Comparison of ENCODE assay signal across 22 cellular contexts in genomic region chr11:96275807-96276594, GRCh38.
A peak's percentile ranks its signal among the peaks of the same experiment; 100 is the strongest.
DNase-seq lines count a peak whose midpoint lies in the region; ATAC-seq, FAIRE-seq and TF ChIP-seq lines count a peak whose summit lies in the region.
"Had no signal": no experiment of that assay in that cellular context is flagged by ENCODE, and none has a peak within 500 bp of the region (broad histone marks: within the 10 kb centered on the region; RNA-seq: fewer than 3 reads in every experiment).

No MANE protein-coding gene starts in this region.

- ATAC-seq in K562 (peak; percentile 26; the same call in 2 of the 3 replicates), memory B cell (ENCODE audit: low read depth) (no peak), GM21515 (IDR thresholded peaks at IDR 0.05; ENCODE audit: unreplicated experiment) (no peak)
- ATAC-seq: gastroesophageal sphincter had no signal

- intact Hi-C loops in K562 (cut with micrococcal nuclease), result loop anchor here (5.0 kb wide), 1 partner anchor 66 kb away; the partner anchor contains the start of gene MAML2

- H3K4me2 ChIP-seq in K562 (ENCODE audit: insufficient read depth, low read length), result peak overlapping the region; percentile 1; the same call in 1 of the 2 replicates

- TF ChIP-seq RAD21 in K562 (CRISPR knock-in tag; conservative IDR thresholded peaks at IDR 0.05 in 1 of 2, IDR thresholded peaks at IDR 0.05 in 1 of 2), result no peak

- H3K4me1 ChIP-seq in K562 (replicated peaks in 1 of 2; ENCODE audit: control insufficient read depth in 2 of 2, insufficient read depth in 2 of 2, low read length in 2 of 2), result peaks cover 4 to 41% of the 10 kb centered on the region in 2 experiments
- peaks cover 11% of the 10 kb centered on the region; the same call in 1 of the 2 replicates for H3K4me1 ChIP-seq in BE2C

- FAIRE-seq in K562 (lab: Jason Lieb, UNC), result peak; percentile 11
- FAIRE-seq: A204.1, endothelial cell of umbilical vein, GM18507 had no signal

- no TSS peak for BruUV-seq in K562 (replicated peaks; lab: Mats Ljungman, UMichigan)

- H3K9me3 ChIP-seq in K562 (replicated peaks; ENCODE audit: control insufficient read depth, insufficient read depth, low read depth, low read length), result no peaks in the 10 kb centered on the region
- no peaks in the 10 kb centered on the region; the same call in 1 of the 2 replicates for H3K9me3 ChIP-seq in BE2C
- H3K9me3 ChIP-seq: gastroesophageal sphincter had no signal

- H3K4me3 Mint-ChIP-seq in activated naive CD4-positive, alpha-beta T cell treated with anti-CD3 and anti-CD28 coated beads, Interleukin-2, amount 50 U/mL, for 24 hours, result no peak overlapping the region
- no peak overlapping the region for H3K4me3 Mint-ChIP-seq in activated naive CD4-positive, alpha-beta T cell treated with anti-CD3 and anti-CD28 coated beads, Interleukin-2, amount 10 ng/mL, durations not matched to agents 7 days and 5 days
- H3K4me3 Mint-ChIP-seq in memory B cell (no peak overlapping the region), type B pancreatic cell (no peak overlapping the region)
- H3K4me3 Mint-ChIP-seq: neural crest cell had no signal

- DNase-seq in activated naive CD4-positive, alpha-beta T cell treated with anti-CD3 and anti-CD28 coated beads, Interleukin-2, amount 10 ng/mL, durations not matched to agents 7 days and 5 days, result no peak
- DNase-seq in K562 (ENCODE audit: extremely low read depth in 1 of 4, low spot score in 3 of 4), result no peak
- no peak for DNase-seq in memory B cell (ENCODE audit: low spot score in 2 of 2)
- DNase-seq in type B pancreatic cell (ENCODE audit: extremely low spot score, unreplicated experiment), result no peak
- no peak for DNase-seq in glomerular visceral epithelial cell (ENCODE audit: extremely low spot score)
- DNase-seq in BE2C, result no peak
- DNase-seq: C1 segment of cervical spinal cord; NCI-H146; NCI-H2227 treated with DMSO at 0.1 percent for 48 hours; retina; stimulated activated naive CD4-positive, alpha-beta T cell; T-helper 1 cell had no signal

- H3K27me3 Mint-ChIP-seq in activated naive CD4-positive, alpha-beta T cell treated with anti-CD3 and anti-CD28 coated beads, Interleukin-2, amount 50 U/mL, for 24 hours, result no peaks in the 10 kb centered on the region
- H3K27me3 Mint-ChIP-seq in activated naive CD4-positive, alpha-beta T cell treated with anti-CD3 and anti-CD28 coated beads, Interleukin-2, amount 10 ng/mL, durations not matched to agents 7 days and 5 days, result no peaks in the 10 kb centered on the region
- H3K27me3 Mint-ChIP-seq in memory B cell, result no peaks in the 10 kb centered on the region
- no peaks in the 10 kb centered on the region for H3K27me3 Mint-ChIP-seq in type B pancreatic cell

- no peaks in the 10 kb centered on the region; the same call in 2 of the 3 replicates for H3K36me3 ChIP-seq in K562 (ENCODE audit: control insufficient read depth, insufficient read depth, low read length)
- H3K36me3 ChIP-seq in BE2C, result no peaks in the 10 kb centered on the region

- POLR2A ChIA-PET in K562 (lab: Yijun Ruan, JAX), result interaction anchor here (0.9 to 1.5 kb wide), 5 partner anchors 9 to 33 kb away, joined by 3 to 4 read pairs (median 3); no protein-coding TSS in a partner anchor

- H3K27me3 ChIP-seq in K562 (ENCODE audit: control insufficient read depth in 2 of 2, insufficient read depth in 2 of 2, low read length in 2 of 2), result no peaks in the 10 kb centered on the region
- no peaks in the 10 kb centered on the region for H3K27me3 ChIP-seq in BE2C
- H3K27me3 ChIP-seq: gastroesophageal sphincter had no signal

- peak overlapping the region; percentile 53; the same call in 1 of the 2 replicates for H2AFZ ChIP-seq in K562 (ENCODE audit: low read depth, low read length)

- H3K27ac ChIP-seq in K562 (ENCODE audit: extremely low read depth, low read depth, low read length), result peak overlapping the region; percentile 47; the same call in 2 of the 3 replicates
- H3K27ac ChIP-seq: coronary artery, gastroesophageal sphincter had no signal

- H3K4me1 Mint-ChIP-seq in activated naive CD4-positive, alpha-beta T cell treated with anti-CD3 and anti-CD28 coated beads, Interleukin-2, amount 50 U/mL, for 24 hours, result peaks cover 81% of the 10 kb centered on the region
- H3K4me1 Mint-ChIP-seq in activated naive CD4-positive, alpha-beta T cell treated with anti-CD3 and anti-CD28 coated beads, Interleukin-2, amount 10 ng/mL, durations not matched to agents 7 days and 5 days, result peaks cover 42% of the 10 kb centered on the region
- H3K4me1 Mint-ChIP-seq in memory B cell (peaks cover 28% of the 10 kb centered on the region), type B pancreatic cell (ENCODE audit: unreplicated experiment) (peaks cover 45% of the 10 kb centered on the region)

- no peaks in the 10 kb centered on the region for H3K79me2 ChIP-seq in K562 (ENCODE audit: control insufficient read depth, insufficient read depth, low read length)

- WGBS in K562 (ENCODE audit: insufficient coverage, low coverage, missing lambda C conversion rate), result 17% methylated on average over 5 of the region's 5 CpGs

- peaks cover 26% of the 10 kb centered on the region for H3K36me3 Mint-ChIP-seq in activated naive CD4-positive, alpha-beta T cell treated with anti-CD3 and anti-CD28 coated beads, Interleukin-2, amount 50 U/mL, for 24 hours
- H3K36me3 Mint-ChIP-seq in activated naive CD4-positive, alpha-beta T cell treated with anti-CD3 and anti-CD28 coated beads, Interleukin-2, amount 10 ng/mL, durations not matched to agents 7 days and 5 days, result peaks cover 41% of the 10 kb centered on the region
- H3K36me3 Mint-ChIP-seq in memory B cell (peaks cover 23% of the 10 kb centered on the region), type B pancreatic cell (peaks cover 24% of the 10 kb centered on the region)

- peaks cover 5% of the 10 kb centered on the region for H3K9me3 Mint-ChIP-seq in activated naive CD4-positive, alpha-beta T cell treated with anti-CD3 and anti-CD28 coated beads, Interleukin-2, amount 50 U/mL, for 24 hours
- peaks cover 8% of the 10 kb centered on the region for H3K9me3 Mint-ChIP-seq in activated naive CD4-positive, alpha-beta T cell treated with anti-CD3 and anti-CD28 coated beads, Interleukin-2, amount 10 ng/mL, durations not matched to agents 7 days and 5 days
- H3K9me3 Mint-ChIP-seq in memory B cell, result peaks cover 4% of the 10 kb centered on the region
- H3K9me3 Mint-ChIP-seq in type B pancreatic cell, result peaks cover 8% of the 10 kb centered on the region

- no peaks in the 10 kb centered on the region for H3K9me1 ChIP-seq in K562 (ENCODE audit: control insufficient read depth, insufficient read depth, low read length)

- no peak for TF ChIP-seq EP300 in K562 (IDR thresholded peaks at IDR 0.05; ENCODE audit: low read length)

- TF ChIP-seq POLR2A in K562 (conservative IDR thresholded peaks at IDR 0.05), result no peak

- H3K4me3 ChIP-seq in K562 (no peak overlapping the region), BE2C (ENCODE audit: low read depth, low read length) (no peak overlapping the region)
- H3K4me3 ChIP-seq: coronary artery, gastroesophageal sphincter, lung had no signal

- CTCF ChIA-PET in activated naive CD4-positive, alpha-beta T cell treated with anti-CD3 and anti-CD28 coated beads, Interleukin-2, amount 10 ng/mL, durations not matched to agents 7 days and 5 days (lab: Charles Lee), result interaction anchor here (0.7 to 1.2 kb wide), 4 partner anchors 11 to 68 kb away, joined by 3 to 6 read pairs (median 3); partner anchors contain the start of gene MAML2
- CTCF ChIA-PET in K562 (lab: Yijun Ruan, JAX; ENCODE audit: low intra/inter-chr PET ratio), result no interaction called here

- H3K9ac ChIP-seq in K562 (ENCODE audit: insufficient read depth in 1 of 2, low read depth in 2 of 2, low read length in 2 of 2), result 0 out of 4 replicates have a peak overlapping the region, but pooled peaks of 1 of the 2 experiments have one; percentile 22

- TF ChIP-seq CTCF in K562 (IDR thresholded peaks at IDR 0.05 in 2 of 3, conservative IDR thresholded peaks at IDR 0.05 in 1 of 3; ENCODE audit: insufficient read depth in 2 of 3, low read depth in 1 of 3, low read length in 3 of 3), result no peak
- no peak for TF ChIP-seq CTCF in type B pancreatic cell (conservative IDR thresholded peaks at IDR 0.05)
- TF ChIP-seq CTCF in BE2C (IDR thresholded peaks at IDR 0.05; ENCODE audit: low read depth, low read length), result no peak

- peak overlapping the region; percentile 72 for H3K27ac Mint-ChIP-seq in activated naive CD4-positive, alpha-beta T cell treated with anti-CD3 and anti-CD28 coated beads, Interleukin-2, amount 50 U/mL, for 24 hours
- no peak overlapping the region for H3K27ac Mint-ChIP-seq in activated naive CD4-positive, alpha-beta T cell treated with anti-CD3 and anti-CD28 coated beads, Interleukin-2, amount 10 ng/mL, durations not matched to agents 7 days and 5 days
- H3K27ac Mint-ChIP-seq in memory B cell (peak overlapping the region; percentile 45), type B pancreatic cell (peak overlapping the region; percentile 86)
- H3K27ac Mint-ChIP-seq: activated T-helper 2 cell treated with anti-CD3 and anti-CD28 coated beads, Interferon-gamma antibody, Interleukin-2, Interleukin-4, amounts not matched to agents 10 μg/mL and 5 μg/mL and 100 μg/mL, durations not matched to agents 14 hours and 24 hours and 36 hours had no signal

- in situ Hi-C loops in K562 (cut with MboI), result no loop called here

- H4K20me1 ChIP-seq in K562 (replicated peaks; ENCODE audit: control insufficient read depth, insufficient read depth, low read length), result no peaks in the 10 kb centered on the region
